ENCODE assay signal across 30 cellular contexts in genomic region chr3:86867990-86868389, GRCh38.
DNase-seq lines count a peak whose midpoint lies in the region; ATAC-seq and TF ChIP-seq lines count a peak whose summit lies in the region.
"Had no signal": no experiment of that assay in that cellular context is flagged by ENCODE, and none has a peak within 500 bp of the region (broad histone marks: within the 10 kb centered on the region; RNA-seq: fewer than 3 reads in every experiment).

No MANE protein-coding gene starts in this region.

- H3K4me3 ChIP-seq in fibroblast of villous mesenchyme (ENCODE audit: low read depth, low read length), result no peak overlapping the region
- H3K4me3 ChIP-seq: colonic mucosa, esophagus squamous epithelium, SJSA1, thoracic aorta, vagina had no signal

- H3K27ac Mint-ChIP-seq in central memory CD8-positive, alpha-beta T cell (ENCODE audit: low read depth), result peak overlapping the region; percentile 41
- H3K27ac Mint-ChIP-seq: activated CD8-positive, alpha-beta T cell treated with anti-CD3 and anti-CD28 coated beads for 36 hours; CD8-positive, alpha-beta memory T cell; H9; naive B cell; T-cell had no signal

- no peaks in the 10 kb centered on the region for H3K36me3 Mint-ChIP-seq in central memory CD8-positive, alpha-beta T cell (ENCODE audit: insufficient read depth)
- H3K36me3 Mint-ChIP-seq: CD8-positive, alpha-beta memory T cell; naive B cell; T-cell had no signal

- H3K4me1 Mint-ChIP-seq in central memory CD8-positive, alpha-beta T cell, result no peaks in the 10 kb centered on the region
- H3K4me1 Mint-ChIP-seq: CD8-positive, alpha-beta memory T cell; H9; naive B cell; T-cell had no signal

- H3K27me3 Mint-ChIP-seq in central memory CD8-positive, alpha-beta T cell, result no peaks in the 10 kb centered on the region
- H3K27me3 Mint-ChIP-seq: activated CD8-positive, alpha-beta T cell treated with anti-CD3 and anti-CD28 coated beads for 36 hours; CD8-positive, alpha-beta memory T cell; naive B cell; T-cell had no signal

- peak; percentile 37 for DNase-seq in GM04503 (ENCODE audit: low read depth)
- DNase-seq in central memory CD8-positive, alpha-beta T cell (ENCODE audit: low spot score in 2 of 2), result no peak
- DNase-seq in fibroblast of villous mesenchyme (ENCODE audit: low read depth), result peak; percentile 40
- DNase-seq in activated T-cell treated with anti-CD3 and anti-CD28 coated beads, Interleukin-2, amount 50 U/mL, for 1 hour, result no peak
- DNase-seq in activated naive CD4-positive, alpha-beta T cell treated with anti-CD3 and anti-CD28 coated beads, Interleukin-2, amount 50 U/mL, for 16 hours, result no peak
- DNase-seq: activated CD4-positive, CD25-positive, alpha-beta regulatory T cell treated with anti-CD3 and anti-CD28 coated beads, Interleukin-2, amount 50 U/mL, for 72 hours; activated CD8-positive, alpha-beta T cell treated with anti-CD3 and anti-CD28 coated beads for 36 hours; activated effector memory CD4-positive, alpha-beta T cell treated with anti-CD3 and anti-CD28 coated beads, Interleukin-2, amount 50 U/mL, for 16 hours; activated T-cell treated with anti-CD3 and anti-CD28 coated beads for 4 hours; brain microvascular endothelial cell; CD8-positive, alpha-beta memory T cell; colonic mucosa; DMS153; esophagus squamous epithelium; H9; head of caudate nucleus; mesenchymal stem cell; naive B cell; NCI-H1694; NCI-H526; nucleus accumbens; stimulated activated CD4-positive, alpha-beta T cell treated with anti-CD3 and anti-CD28 coated beads, Interleukin-12 subunit alpha, Interleukin-12 subunit beta, amount 100 ng/mL, for 4 hours; stimulated activated CD4-positive, alpha-beta T cell treated with anti-CD3 and anti-CD28 coated beads, Interleukin-4, amount 100 ng/mL, for 4 hours; stimulated activated naive CD4-positive, alpha-beta T cell; T-cell had no signal

- no peak for TF ChIP-seq CTCF in fibroblast of villous mesenchyme (IDR thresholded peaks at IDR 0.05; ENCODE audit: insufficient read depth, low read depth, low read length)

- peaks cover 11% of the 10 kb centered on the region for H3K9me3 Mint-ChIP-seq in central memory CD8-positive, alpha-beta T cell
- H3K9me3 Mint-ChIP-seq: activated CD8-positive, alpha-beta T cell treated with anti-CD3 and anti-CD28 coated beads for 36 hours had no signal

- no peak for ATAC-seq in central memory CD8-positive, alpha-beta T cell (replicated peaks; ENCODE audit: extremely low read depth, poor library complexity, severe bottlenecking)
- no peak for ATAC-seq in GM18907 (IDR thresholded peaks at IDR 0.05; ENCODE audit: unreplicated experiment)
- no peak for ATAC-seq in GM18520 (IDR thresholded peaks at IDR 0.05; ENCODE audit: unreplicated experiment)
- ATAC-seq: activated CD8-positive, alpha-beta T cell treated with anti-CD3 and anti-CD28 coated beads for 36 hours; T-cell had no signal

- no peak overlapping the region for H3K4me3 Mint-ChIP-seq in central memory CD8-positive, alpha-beta T cell
- H3K4me3 Mint-ChIP-seq: activated CD8-positive, alpha-beta T cell treated with anti-CD3 and anti-CD28 coated beads for 36 hours; CD8-positive, alpha-beta memory T cell; H9; naive B cell; T-cell had no signal

Comparison
In these comparisons a context has a peak if more than half of its experiments do, and no peak if none do; other contexts are left out.
1. DNase-seq: peak in GM04503 (single experiment) and fibroblast of villous mesenchyme (single experiment); none in central memory CD8-positive, alpha-beta T cell (0 of 2), activated T-cell treated with anti-CD3 and anti-CD28 coated beads, Interleukin-2, amount 50 U/mL, for 1 hour (single experiment) and activated naive CD4-positive, alpha-beta T cell treated with anti-CD3 and anti-CD28 coated beads, Interleukin-2, amount 50 U/mL, for 16 hours (single experiment).